ENCODE assay signal across 6 cellular contexts in the genomic region with DNA sequence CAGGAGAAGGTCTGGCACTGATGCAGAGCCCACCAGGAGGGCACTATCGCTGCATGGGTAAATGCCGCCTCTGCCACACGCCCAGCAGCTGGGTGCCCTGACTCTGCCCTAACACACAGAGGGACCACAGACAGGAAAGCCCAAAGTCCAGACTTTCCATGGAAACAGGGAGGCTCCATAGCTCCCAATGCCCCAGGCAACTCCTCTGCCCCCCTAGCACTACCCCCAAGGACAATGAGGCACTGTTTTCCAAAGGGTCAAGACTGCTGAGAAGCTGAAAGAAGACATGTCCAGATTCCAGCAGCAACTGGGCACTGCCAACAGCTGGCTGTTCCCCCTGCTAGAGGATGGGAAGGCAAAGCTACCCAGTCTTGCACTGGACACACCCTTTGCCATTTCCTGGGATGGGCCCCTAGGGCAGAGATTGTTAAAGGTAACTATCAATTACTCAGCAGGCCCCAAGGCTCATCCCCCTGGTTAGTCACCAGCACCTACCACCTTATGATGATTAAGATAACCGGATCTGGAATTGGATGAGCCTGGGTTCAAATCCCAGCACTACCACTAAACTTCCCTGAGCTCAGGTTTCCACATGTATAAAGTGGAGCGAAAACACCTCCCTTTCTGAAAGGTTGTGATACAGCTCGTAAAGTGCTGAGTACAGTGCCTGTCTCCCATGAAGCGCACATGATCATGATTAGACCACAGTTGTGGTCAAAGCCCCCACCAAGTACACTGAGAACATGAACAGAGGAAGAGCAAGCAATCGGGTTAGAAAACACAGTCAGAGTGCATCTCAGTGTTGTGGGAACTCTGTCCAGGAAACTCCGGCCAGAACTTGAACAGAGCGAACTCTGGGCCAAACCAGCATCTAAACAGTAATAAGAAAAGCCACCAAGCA. TPM values are rescaled to one million over a fixed set of nuclear protein-coding genes. Genes with fewer than 3 reads are reported as not detected.
DNase-seq lines count a peak whose midpoint lies in the region; ATAC-seq lines count a peak whose summit lies in the region.

No MANE protein-coding gene starts in this region.

- H3K4me1 Mint-ChIP-seq in activated naive CD8-positive, alpha-beta T cell treated with anti-CD3 and anti-CD28 coated beads, Interleukin-2, amount 50 U/mL, for 24 hours = peaks cover 66% of the 10 kb centered on the region

- peak overlapping the region; percentile 83 for H3K4me3 Mint-ChIP-seq in activated naive CD8-positive, alpha-beta T cell treated with anti-CD3 and anti-CD28 coated beads, Interleukin-2, amount 50 U/mL, for 24 hours

- no peaks in the 10 kb centered on the region for H3K27me3 Mint-ChIP-seq in activated naive CD8-positive, alpha-beta T cell treated with anti-CD3 and anti-CD28 coated beads, Interleukin-2, amount 50 U/mL, for 24 hours

- no peaks in the 10 kb centered on the region for H3K27me3 ChIP-seq in mononuclear cell (ENCODE audit: insufficient read depth, low read length)

- H3K36me3 Mint-ChIP-seq in activated naive CD8-positive, alpha-beta T cell treated with anti-CD3 and anti-CD28 coated beads, Interleukin-2, amount 50 U/mL, for 24 hours (ENCODE audit: low read depth) = no peaks in the 10 kb centered on the region

- H3K4me3 ChIP-seq in mononuclear cell (ENCODE audit: low read length) = peak overlapping the region; percentile 85

- DNase-seq in Daoy (ENCODE audit: low read depth) (peak; percentile 71), iPS-NIHi11 (ENCODE audit: low spot score) (no peak)
- no peak for DNase-seq in activated naive CD8-positive, alpha-beta T cell treated with anti-CD3 and anti-CD28 coated beads, Interleukin-2, amount 50 U/mL, for 24 hours

- H3K9me3 Mint-ChIP-seq in activated naive CD8-positive, alpha-beta T cell treated with anti-CD3 and anti-CD28 coated beads, Interleukin-2, amount 50 U/mL, for 24 hours = no peaks in the 10 kb centered on the region

- peak; percentile 67 for ATAC-seq in activated naive CD8-positive, alpha-beta T cell treated with anti-CD3 and anti-CD28 coated beads, Interleukin-2, amount 50 U/mL, for 24 hours
- ATAC-seq in GM18861 (IDR thresholded peaks at IDR 0.05; ENCODE audit: unreplicated experiment) (no peak), HG03439 (IDR thresholded peaks at IDR 0.05; ENCODE audit: unreplicated experiment) (no peak)

- no peaks in the 10 kb centered on the region for H3K9me3 ChIP-seq in mononuclear cell (ENCODE audit: low read depth, low read length)

- peaks cover 81% of the 10 kb centered on the region for H3K4me1 ChIP-seq in mononuclear cell (ENCODE audit: insufficient read depth, low read length)

- H3K27ac Mint-ChIP-seq in activated naive CD8-positive, alpha-beta T cell treated with anti-CD3 and anti-CD28 coated beads, Interleukin-2, amount 50 U/mL, for 24 hours = peak overlapping the region; percentile 32

RNA-seq across cellular contexts. Expression of gene PXN, which starts 3.3 kb away (rescaled TPM):
- total RNA-seq in Daoy (2014; rRNA removed; shearing (Covaris generic)) = 57.8 and 61.8 TPM in 2 replicates
- 80.8 TPM for total RNA-seq in mononuclear cell

RNA-seq across cellular contexts. Expression of gene RNU4-2, which starts 29.5 kb away (rescaled TPM):
- total RNA-seq in Daoy (2014; rRNA removed; shearing (Covaris generic)) = under 0.01 TPM in 2 replicates
- under 0.01 TPM for total RNA-seq in mononuclear cell

RNA-seq across cellular contexts. Expression of gene RNU4-1, which starts 30.8 kb away (rescaled TPM):
- total RNA-seq in Daoy (2014; rRNA removed; shearing (Covaris generic)) = under 0.01 TPM in 2 replicates
- total RNA-seq in mononuclear cell = under 0.01 TPM

RNA-seq across cellular contexts. Expression of gene SIRT4, which starts 39.9 kb away (rescaled TPM):
- 1.8 and 5.6 TPM in 2 replicates for total RNA-seq in Daoy (2014; rRNA removed; shearing (Covaris generic))
- 0.10 TPM for total RNA-seq in mononuclear cell
